Comparison of ENCODE assay signal across 16 cellular contexts in genomic region chr14:103488960-103489359, GRCh38. TPM values are rescaled to one million over a fixed set of nuclear protein-coding genes. Genes with fewer than 3 reads are reported as not detected.
DNase-seq lines count a peak whose midpoint lies in the region; ATAC-seq and TF ChIP-seq lines count a peak whose summit lies in the region.
"Had no signal": no experiment of that assay in that cellular context is flagged by ENCODE, and none has a peak within 500 bp of the region (broad histone marks: within the 10 kb centered on the region; RNA-seq: fewer than 3 reads in every experiment).

No MANE protein-coding gene starts in this region.

- peak overlapping the region; percentile 55 for H3K27ac ChIP-seq in endodermal cell (ENCODE audit: low read depth, low read length)
- H3K27ac ChIP-seq: skin epidermis, tibial nerve had no signal

- WGBS in endodermal cell (ENCODE audit: insufficient coverage in 1 of 2, insufficient read length in 1 of 2), 2 experiments, result 72 to 84% methylated on average over 2 of the region's 2 CpGs

- peaks cover 47% of the 10 kb centered on the region for H3K36me3 Mint-ChIP-seq in endodermal cell (ENCODE audit: low read depth)
- peaks cover 43% of the 10 kb centered on the region for H3K36me3 Mint-ChIP-seq in nephron (ENCODE audit: low read depth)
- peaks cover 18% of the 10 kb centered on the region for H3K36me3 Mint-ChIP-seq in activated CD8-positive, alpha-beta T cell treated with anti-CD3 and anti-CD28 coated beads, Interleukin-2, amount 10 ng/mL, durations not matched to agents 7 days and 5 days (ENCODE audit: low read depth)

- TF ChIP-seq CTCF in BJ (IDR thresholded peaks at IDR 0.05; ENCODE audit: insufficient read depth, low read depth, low read length), result no peak
- TF ChIP-seq CTCF in endodermal cell (conservative IDR thresholded peaks at IDR 0.05), result no peak
- TF ChIP-seq CTCF in nephron (IDR thresholded peaks at IDR 0.05; ENCODE audit: unreplicated experiment in 3 of 3), result no peak

- POLR2A ChIA-PET in BJ (lab: Charles Lee), result no interaction called here
- POLR2A ChIA-PET in activated CD8-positive, alpha-beta T cell treated with anti-CD3 and anti-CD28 coated beads, Interleukin-2, amount 10 ng/mL, durations not matched to agents 7 days and 5 days (lab: Charles Lee), result no interaction called here

- H3K27ac Mint-ChIP-seq in endodermal cell (peak overlapping the region; percentile 46), nephron (peak overlapping the region in 2 of 3 experiments; percentile 21 to 69)
- no peak overlapping the region for H3K27ac Mint-ChIP-seq in activated CD8-positive, alpha-beta T cell treated with anti-CD3 and anti-CD28 coated beads, Interleukin-2, amount 10 ng/mL, durations not matched to agents 7 days and 5 days
- H3K27ac Mint-ChIP-seq: activated CD4-positive, alpha-beta memory T cell treated with anti-CD3 and anti-CD28 coated beads, Interleukin-2, amount 10 ng/mL, durations not matched to agents 7 days and 5 days had no signal

- DNase-seq in BJ (ENCODE audit: low read depth) (peak; percentile 14), LHCN-M2 (ENCODE audit: low read depth) (peak; percentile 34), endodermal cell (no peak)
- DNase-seq in activated CD8-positive, alpha-beta T cell treated with anti-CD3 and anti-CD28 coated beads, Interleukin-2, amount 10 ng/mL, durations not matched to agents 7 days and 5 days, result no peak
- DNase-seq: activated CD4-positive, alpha-beta memory T cell treated with anti-CD3 and anti-CD28 coated beads, Interleukin-2, amount 10 ng/mL, durations not matched to agents 7 days and 5 days; amygdala; CD4-positive, CD25-positive, alpha-beta regulatory T cell; dermis blood vessel endothelial cell; GOT3; NCI-H187; NCI-H82 had no signal

- H3K27me3 Mint-ChIP-seq in endodermal cell (ENCODE audit: insufficient read depth) (no peaks in the 10 kb centered on the region), nephron (ENCODE audit: low read depth) (no peaks in the 10 kb centered on the region)
- no peaks in the 10 kb centered on the region for H3K27me3 Mint-ChIP-seq in activated CD8-positive, alpha-beta T cell treated with anti-CD3 and anti-CD28 coated beads, Interleukin-2, amount 10 ng/mL, durations not matched to agents 7 days and 5 days (ENCODE audit: low read depth)
- H3K27me3 Mint-ChIP-seq: activated CD4-positive, alpha-beta memory T cell treated with anti-CD3 and anti-CD28 coated beads, Interleukin-2, amount 10 ng/mL, durations not matched to agents 7 days and 5 days; CD4-positive, CD25-positive, alpha-beta regulatory T cell had no signal

- H3K9me3 ChIP-seq in endodermal cell (ENCODE audit: control insufficient read depth, low read length), result no peaks in the 10 kb centered on the region
- H3K9me3 ChIP-seq: tibial nerve had no signal

- no peak overlapping the region for H3K4me3 ChIP-seq in BJ (ENCODE audit: low read depth, low read length)
- H3K4me3 ChIP-seq in endodermal cell (ENCODE audit: low read length), result no peak overlapping the region
- H3K4me3 ChIP-seq: skin epidermis, tibial nerve had no signal

- no peak overlapping the region for H3K9ac ChIP-seq in endodermal cell (ENCODE audit: extremely low read depth, low read length, poor library complexity, severe bottlenecking)

- no peaks in the 10 kb centered on the region for H3K4me1 ChIP-seq in endodermal cell (ENCODE audit: control insufficient read depth, insufficient read depth, low read length)
- H3K4me1 ChIP-seq: tibial nerve had no signal

- H3K4me3 Mint-ChIP-seq in endodermal cell (no peak overlapping the region), nephron (peak overlapping the region in 1 of 3 experiments; percentile 64)
- no peak overlapping the region for H3K4me3 Mint-ChIP-seq in activated CD8-positive, alpha-beta T cell treated with anti-CD3 and anti-CD28 coated beads, Interleukin-2, amount 10 ng/mL, durations not matched to agents 7 days and 5 days
- H3K4me3 Mint-ChIP-seq: activated CD4-positive, alpha-beta memory T cell treated with anti-CD3 and anti-CD28 coated beads, Interleukin-2, amount 10 ng/mL, durations not matched to agents 7 days and 5 days; CD4-positive, CD25-positive, alpha-beta regulatory T cell had no signal

- CTCF ChIA-PET in BJ (lab: Yijun Ruan, JAX), result interaction anchor here (0.7 to 1.0 kb wide), 3 partner anchors 13 to 155 kb away, joined by 3 to 4 read pairs (median 3); partner anchors contain the start of gene EIF5
- CTCF ChIA-PET in activated CD8-positive, alpha-beta T cell treated with anti-CD3 and anti-CD28 coated beads, Interleukin-2, amount 10 ng/mL, durations not matched to agents 7 days and 5 days (lab: Charles Lee), result interaction anchor here (1.1 to 1.2 kb wide), 2 partner anchors 10 to 98 kb away, joined by 3 read pairs; no protein-coding TSS in a partner anchor

- peaks cover 11% of the 10 kb centered on the region for H3K36me3 ChIP-seq in BJ (ENCODE audit: control insufficient read depth, insufficient read depth, low read length)
- peaks cover 69% of the 10 kb centered on the region for H3K36me3 ChIP-seq in endodermal cell (ENCODE audit: control insufficient read depth, insufficient read depth, low read length)

- H3K27me3 ChIP-seq in BJ (ENCODE audit: control insufficient read depth, insufficient read depth, low read length) (no peaks in the 10 kb centered on the region), endodermal cell (ENCODE audit: control insufficient read depth, insufficient read depth, low read length, poor library complexity, severe bottlenecking) (no peaks in the 10 kb centered on the region)
- H3K27me3 ChIP-seq: tibial nerve had no signal

- ATAC-seq in GM19328 (IDR thresholded peaks at IDR 0.05; ENCODE audit: unreplicated experiment), result no peak
- ATAC-seq in activated CD8-positive, alpha-beta T cell treated with anti-CD3 and anti-CD28 coated beads, Interleukin-2, amount 10 ng/mL, durations not matched to agents 7 days and 5 days, result no peak
- ATAC-seq in GM18867 (IDR thresholded peaks at IDR 0.05; ENCODE audit: unreplicated experiment), result no peak

- H3K9me3 Mint-ChIP-seq in endodermal cell (no peaks in the 10 kb centered on the region), nephron (no peaks in the 10 kb centered on the region)
- H3K9me3 Mint-ChIP-seq in activated CD8-positive, alpha-beta T cell treated with anti-CD3 and anti-CD28 coated beads, Interleukin-2, amount 10 ng/mL, durations not matched to agents 7 days and 5 days (ENCODE audit: insufficient read depth), result no peaks in the 10 kb centered on the region
- H3K9me3 Mint-ChIP-seq: activated CD4-positive, alpha-beta memory T cell treated with anti-CD3 and anti-CD28 coated beads, Interleukin-2, amount 10 ng/mL, durations not matched to agents 7 days and 5 days; CD4-positive, CD25-positive, alpha-beta regulatory T cell had no signal

- H3K4me1 Mint-ChIP-seq in endodermal cell, result peaks cover 15% of the 10 kb centered on the region
- H3K4me1 Mint-ChIP-seq in nephron, result peaks cover 26% of the 10 kb centered on the region
- no peaks in the 10 kb centered on the region for H3K4me1 Mint-ChIP-seq in activated CD8-positive, alpha-beta T cell treated with anti-CD3 and anti-CD28 coated beads, Interleukin-2, amount 10 ng/mL, durations not matched to agents 7 days and 5 days (ENCODE audit: low read depth)
- H3K4me1 Mint-ChIP-seq: activated CD4-positive, alpha-beta memory T cell treated with anti-CD3 and anti-CD28 coated beads, Interleukin-2, amount 10 ng/mL, durations not matched to agents 7 days and 5 days had no signal

RNA-seq across cellular contexts. Expression of gene CKB, which starts 33.7 kb away (rescaled TPM):
- 25.7 and 74.7 TPM in 2 replicates for polyA plus RNA-seq in BJ (2011; rRNA removed)
- polyA minus RNA-seq in BJ (2011; rRNA and poly(A)+ RNA removed), result 10.9 and 11.0 TPM in 2 replicates
- 17.7 and 46.7 TPM in 2 replicates for total RNA-seq in LHCN-M2 (2014; rRNA removed)
- 113 TPM for polyA plus RNA-seq in LHCN-M2 (2012)
- 100 to 1,000 TPM; 602 to 920 TPM for total RNA-seq in endodermal cell
- 1,216 TPM for polyA plus RNA-seq in endodermal cell (2013, experiment 1 of 2)
- polyA plus RNA-seq in endodermal cell (2013, experiment 2 of 2), result 1,012 TPM
- 1 to 10 TPM; 2.2 to 2.7 TPM for total RNA-seq in activated CD8-positive, alpha-beta T cell treated with anti-CD3 and anti-CD28 coated beads, Interleukin-2, amount 10 ng/mL, durations not matched to agents 7 days and 5 days

RNA-seq across cellular contexts. Expression of gene TRMT61A, which starts 40.0 kb away (rescaled TPM):
- 6.2 and 11.7 TPM in 2 replicates for polyA plus RNA-seq in BJ (2011; rRNA removed)
- polyA minus RNA-seq in BJ (2011; rRNA and poly(A)+ RNA removed), result 3.7 and 4.5 TPM in 2 replicates
- total RNA-seq in LHCN-M2 (2014; rRNA removed) (20.3 and 21.6 TPM in 2 replicates), endodermal cell (1 to 10 TPM; 7.4 to 7.9 TPM)
- polyA plus RNA-seq in LHCN-M2 (2012), result 13.0 TPM
- polyA plus RNA-seq in endodermal cell (2013, experiment 1 of 2), result 4.5 TPM
- polyA plus RNA-seq in endodermal cell (2013, experiment 2 of 2), result 4.1 TPM
- total RNA-seq in activated CD8-positive, alpha-beta T cell treated with anti-CD3 and anti-CD28 coated beads, Interleukin-2, amount 10 ng/mL, durations not matched to agents 7 days and 5 days, result 1 to 10 TPM; 8.5 to 8.8 TPM

Comparison
In these comparisons a context has a peak if more than half of its experiments do, and no peak if none do; other contexts are left out.
1. DNase-seq: peak in BJ (single experiment) and LHCN-M2 (single experiment); none in endodermal cell (single experiment) and activated CD8-positive, alpha-beta T cell treated with anti-CD3 and anti-CD28 coated beads, Interleukin-2, amount 10 ng/mL, durations not matched to agents 7 days and 5 days (single experiment).